In the genomic region with DNA sequence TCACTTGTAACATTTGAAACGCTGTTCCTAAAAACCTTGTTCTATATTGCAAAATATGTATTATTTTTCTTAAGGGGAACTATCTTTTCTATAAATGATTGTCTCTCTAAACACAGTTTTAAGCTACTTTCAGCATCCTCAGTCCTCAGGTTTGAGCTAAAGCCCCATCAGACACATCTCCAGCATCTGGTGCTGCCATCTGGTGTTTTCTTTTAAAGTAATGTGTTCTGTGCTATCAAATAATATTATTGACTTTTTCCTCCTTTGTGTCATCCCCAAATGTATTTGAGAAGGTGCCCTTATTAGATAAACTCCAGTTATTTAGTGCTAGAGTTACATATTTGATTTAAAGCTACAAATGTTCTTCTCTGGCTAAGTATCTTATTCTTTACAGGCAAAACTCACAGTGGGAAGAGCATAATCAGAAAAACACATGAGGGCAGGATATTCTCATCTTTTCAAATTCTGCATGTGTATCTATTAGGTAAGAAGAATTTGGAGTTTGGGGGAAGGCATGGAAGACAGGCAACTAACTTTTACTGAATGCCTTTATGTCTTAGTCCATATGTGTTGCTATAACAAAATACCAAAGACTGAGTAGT, we compare ENCODE assay signal across 9 cellular contexts. TPM values are rescaled to one million over a fixed set of nuclear protein-coding genes. Genes with fewer than 3 reads are reported as not detected.
DNase-seq lines count a peak whose midpoint lies in the region; FAIRE-seq and TF ChIP-seq lines count a peak whose summit lies in the region.
"Had no signal": no experiment of that assay in that cellular context is flagged by ENCODE, and none has a peak within 500 bp of the region (broad histone marks: within the 10 kb centered on the region; RNA-seq: fewer than 3 reads in every experiment).

No MANE protein-coding gene starts in this region.

- H3K4me3 ChIP-seq in endothelial cell of umbilical vein (replicated peaks in 1 of 3; ENCODE audit: insufficient read depth in 1 of 3, low read depth in 1 of 3, low read length in 3 of 3) (no peak overlapping the region), smooth muscle cell (no peak overlapping the region)
- H3K4me3 ChIP-seq: SJSA1 had no signal

- H3K36me3 Mint-ChIP-seq in activated naive CD8-positive, alpha-beta T cell treated with anti-CD3 and anti-CD28 coated beads for 36 hours: no peaks in the 10 kb centered on the region

- peaks cover 3% of the 10 kb centered on the region for H3K27me3 Mint-ChIP-seq in activated naive CD8-positive, alpha-beta T cell treated with anti-CD3 and anti-CD28 coated beads for 36 hours

- CTCF ChIA-PET in endothelial cell of umbilical vein (lab: Charles Lee): interaction anchor here (0.5 to 3.4 kb wide), 39 partner anchors 8 to 206 kb away, joined by 3 to 55 read pairs (median 5); a partner anchor contains a TSS

- no peaks in the 10 kb centered on the region for H4K20me1 ChIP-seq in endothelial cell of umbilical vein (replicated peaks; ENCODE audit: control insufficient read depth, extremely low read depth, insufficient read depth, low read length)
- H4K20me1 ChIP-seq in smooth muscle cell (ENCODE audit: low read depth): no peaks in the 10 kb centered on the region

- TF ChIP-seq CTCF in endothelial cell of umbilical vein (IDR thresholded peaks at IDR 0.05; ENCODE audit: extremely low read depth in 1 of 2, insufficient read depth in 1 of 2, low read depth in 1 of 2, low read length in 2 of 2) (peak in 1 of 2 donors; percentile 19), smooth muscle cell (IDR thresholded peaks at IDR 0.05; ENCODE audit: borderline replicate concordance, insufficient read depth, poor library complexity, severe bottlenecking) (peak; percentile 57)

- no peaks in the 10 kb centered on the region for H3K9me3 Mint-ChIP-seq in activated naive CD8-positive, alpha-beta T cell treated with anti-CD3 and anti-CD28 coated beads for 36 hours

- no peak overlapping the region for H3K9ac ChIP-seq in endothelial cell of umbilical vein (replicated peaks; ENCODE audit: extremely low read depth, insufficient read depth, low read length)
- no peak overlapping the region for H3K9ac ChIP-seq in smooth muscle cell (ENCODE audit: low read depth)

- peak; percentile 14 for DNase-seq in SIG-M5 treated with dmso at 0.1 percent for 504 hours (lab: John Stamatoyannopoulos, UW; ENCODE audit: unreplicated experiment)
- DNase-seq in SIG-M5 (lab: John Stamatoyannopoulos, UW): no peak
- DNase-seq in NCI-H460 (ENCODE audit: extremely low read depth, low read depth): peak; percentile 15
- peak; percentile 42 for DNase-seq in endothelial cell of umbilical vein (ENCODE audit: low read depth, low spot score)
- no peak for DNase-seq in smooth muscle cell (lab: John Stamatoyannopoulos, UW; ENCODE audit: unreplicated experiment)
- DNase-seq in NCI-H1436 treated with DMSO at 0.1 percent for 48 hours (lab: John Stamatoyannopoulos, UW): no peak
- no peak for DNase-seq in activated naive CD8-positive, alpha-beta T cell treated with anti-CD3 and anti-CD28 coated beads for 36 hours
- DNase-seq in stimulated activated CD4-positive, alpha-beta T cell treated with anti-CD3 and anti-CD28 coated beads, Interleukin-15, amount 100 ng/mL, for 24 hours: no peak

- no peak for TF ChIP-seq POLR2A in endothelial cell of umbilical vein (IDR thresholded peaks at IDR 0.05; ENCODE audit: low read depth, low read length)

- peaks cover 10% of the 10 kb centered on the region for H3K4me1 Mint-ChIP-seq in activated naive CD8-positive, alpha-beta T cell treated with anti-CD3 and anti-CD28 coated beads for 36 hours

- no peak overlapping the region for H2AFZ ChIP-seq in endothelial cell of umbilical vein (ENCODE audit: low read depth, low read length)
- H2AFZ ChIP-seq in smooth muscle cell (ENCODE audit: low read depth): no peak overlapping the region

- intact Hi-C loops in endothelial cell of umbilical vein (cut with micrococcal nuclease): loop anchor here (1.0 to 5.0 kb wide), 3 partner anchors 64 to 190 kb away; a partner anchor contains a TSS

- POLR2A ChIA-PET in endothelial cell of umbilical vein (lab: Charles Lee): no interaction called here

- H3K9me3 ChIP-seq in endothelial cell of umbilical vein (replicated peaks; ENCODE audit: control insufficient read depth, insufficient read depth, low read length): no peaks in the 10 kb centered on the region
- H3K9me3 ChIP-seq in smooth muscle cell (replicated peaks; ENCODE audit: low read depth): no peaks in the 10 kb centered on the region
- H3K9me3 ChIP-seq: SJSA1 had no signal

- no peak for FAIRE-seq in endothelial cell of umbilical vein (lab: Jason Lieb, UNC)

- H3K9me1 ChIP-seq in endothelial cell of umbilical vein (replicated peaks; ENCODE audit: control insufficient read depth, extremely low read depth, insufficient read depth, low read length): no peaks in the 10 kb centered on the region

- no peak overlapping the region for H3K27ac Mint-ChIP-seq in activated naive CD8-positive, alpha-beta T cell treated with anti-CD3 and anti-CD28 coated beads for 36 hours

- H3K4me2 ChIP-seq in endothelial cell of umbilical vein (ENCODE audit: insufficient read depth, low read length) (no peak overlapping the region), smooth muscle cell (no peak overlapping the region)

- H3K36me3 ChIP-seq in endothelial cell of umbilical vein (ENCODE audit: control insufficient read depth in 2 of 2, extremely low read depth in 1 of 2, insufficient read depth in 2 of 2, low read length in 2 of 2): no peaks in the 10 kb centered on the region
- H3K36me3 ChIP-seq in smooth muscle cell (ENCODE audit: low read depth): no peaks in the 10 kb centered on the region
- H3K36me3 ChIP-seq: SJSA1 had no signal

- BruUV-seq in endothelial cell of umbilical vein (replicated peaks; lab: Mats Ljungman, UMichigan): no TSS peak

- dilution Hi-C loops in endothelial cell of umbilical vein (cut with MboI; ENCODE audit: extremely low pct_ligation_motif_present, low sequenced_read_pairs): no loop called here

- no peak overlapping the region for H3K27ac ChIP-seq in endothelial cell of umbilical vein (ENCODE audit: insufficient read depth, low read depth, low read length)
- H3K27ac ChIP-seq in smooth muscle cell (ENCODE audit: low read depth): no peak overlapping the region
- H3K27ac ChIP-seq: SJSA1 had no signal

- H3K27me3 ChIP-seq in endothelial cell of umbilical vein (ENCODE audit: control insufficient read depth in 2 of 2, insufficient read depth in 2 of 2, low read length in 2 of 2): no peaks in the 10 kb centered on the region
- H3K27me3 ChIP-seq in smooth muscle cell (ENCODE audit: low read depth): no peaks in the 10 kb centered on the region
- H3K27me3 ChIP-seq: SJSA1 had no signal

- H3F3A ChIP-seq in smooth muscle cell (ENCODE audit: low read depth): peaks cover 9% of the 10 kb centered on the region

- 24% methylated on average over 1 of the region's 1 CpG for WGBS in smooth muscle cell (ENCODE audit: low lambda C conversion rate)

- H3K79me2 ChIP-seq in endothelial cell of umbilical vein (ENCODE audit: control insufficient read depth, insufficient read depth, low read length): no peaks in the 10 kb centered on the region
- no peaks in the 10 kb centered on the region for H3K79me2 ChIP-seq in smooth muscle cell (ENCODE audit: low read depth)

- H3K4me1 ChIP-seq in endothelial cell of umbilical vein (ENCODE audit: control insufficient read depth, extremely low read depth, insufficient read depth, low read length) (peaks cover 8% of the 10 kb centered on the region), smooth muscle cell (ENCODE audit: low read depth) (peaks cover 21% of the 10 kb centered on the region)

- no peak overlapping the region for H3K4me3 Mint-ChIP-seq in activated naive CD8-positive, alpha-beta T cell treated with anti-CD3 and anti-CD28 coated beads for 36 hours

TF ChIP-seq in endothelial cell of umbilical vein, 7 proteins besides CTCF, POLR2A, EP300 and RAD21:
- no peak for TF ChIP-seq GATA2 (IDR thresholded peaks at IDR 0.05; ENCODE audit: insufficient read depth, insufficient read length, low read depth, low read length)
- no peak for TF ChIP-seq JUN (IDR thresholded peaks at IDR 0.05; ENCODE audit: borderline replicate concordance, insufficient read depth, insufficient read length, low read depth)
- no peak for TF ChIP-seq EZH2 (IDR thresholded peaks at IDR 0.05; ENCODE audit: borderline replicate concordance, low read depth, low read length, severe bottlenecking)
- TF ChIP-seq FOS (IDR thresholded peaks at IDR 0.05; ENCODE audit: borderline replicate concordance, insufficient read depth, low read length): no peak
- TF ChIP-seq, protein P1, sequence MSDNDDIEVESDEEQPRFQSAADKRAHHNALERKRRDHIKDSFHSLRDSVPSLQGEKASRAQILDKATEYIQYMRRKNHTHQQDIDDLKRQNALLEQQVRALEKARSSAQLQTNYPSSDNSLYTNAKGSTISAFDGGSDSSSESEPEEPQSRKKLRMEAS (IDR thresholded peaks at IDR 0.05; ENCODE audit: insufficient read depth, insufficient read length): no peak
- TF ChIP-seq POLR2AphosphoS5 (IDR thresholded peaks at IDR 0.05; ENCODE audit: insufficient read depth, low read depth, low read length): no peak
- TF ChIP-seq MYC (IDR thresholded peaks at IDR 0.05; ENCODE audit: low read depth, low read length): no peak

RNA-seq across cellular contexts. Expression of a gene that starts 27.5 kb away (rescaled TPM):
- total RNA-seq in NCI-H460 (2014; rRNA removed; shearing (Covaris generic)): 0.22 TPM in 1 of 2 replicates, not detected in the other
- 5.0 TPM in 1 of 2 replicates, not detected in the other for polyA plus RNA-seq in NCI-H460 (2014; cell fraction: nucleus; rRNA removed)
- total RNA-seq in endothelial cell of umbilical vein (0.16 TPM in 1 of 2 replicates, not detected in the other), smooth muscle cell (1.1 and 3.3 TPM in 2 replicates)
- polyA plus RNA-seq in endothelial cell of umbilical vein (0.03 TPM in 2 replicates), smooth muscle cell (0.82 and 2.2 TPM in 2 replicates)
- 0.03 and 0.04 TPM in 2 replicates for polyA plus RNA-seq in endothelial cell of umbilical vein (2011; cell fraction: cytosol; rRNA removed)
- polyA plus RNA-seq in endothelial cell of umbilical vein (2011; cell fraction: nucleus; rRNA removed): 0.24 and 0.38 TPM in 2 replicates
- polyA plus RNA-seq in endothelial cell of umbilical vein (2012): not detected in 2 replicates
- not detected in 2 replicates for polyA minus RNA-seq in endothelial cell of umbilical vein
- polyA minus RNA-seq in endothelial cell of umbilical vein (2011; cell fraction: cytosol; rRNA and poly(A)+ RNA removed): not detected
- 0.29 and 0.63 TPM in 2 replicates for polyA minus RNA-seq in endothelial cell of umbilical vein (2011; cell fraction: nucleus; rRNA and poly(A)+ RNA removed)
- total RNA-seq in activated naive CD8-positive, alpha-beta T cell treated with anti-CD3 and anti-CD28 coated beads for 36 hours: under 1 TPM in 1 of 2 experiments, not detected in 1; 0.28 TPM
- total RNA-seq: SJSA1 had no signal

Comparison
In these comparisons a context has a peak if more than half of its experiments do, and no peak if none do; other contexts are left out.
1. DNase-seq: peak in SIG-M5 treated with dmso at 0.1 percent for 504 hours (single experiment), NCI-H460 (single experiment) and endothelial cell of umbilical vein (single experiment); none in SIG-M5 (single experiment), smooth muscle cell (single experiment), NCI-H1436 treated with DMSO at 0.1 percent for 48 hours (single experiment), activated naive CD8-positive, alpha-beta T cell treated with anti-CD3 and anti-CD28 coated beads for 36 hours (single experiment) and stimulated activated CD4-positive, alpha-beta T cell treated with anti-CD3 and anti-CD28 coated beads, Interleukin-15, amount 100 ng/mL, for 24 hours (single experiment).